Comparison of ENCODE assay signal across 1 cellular context in genomic region chr15:44663410-44664272, GRCh38.
TF ChIP-seq lines count a peak whose summit lies in the region.

A gene with protein sequence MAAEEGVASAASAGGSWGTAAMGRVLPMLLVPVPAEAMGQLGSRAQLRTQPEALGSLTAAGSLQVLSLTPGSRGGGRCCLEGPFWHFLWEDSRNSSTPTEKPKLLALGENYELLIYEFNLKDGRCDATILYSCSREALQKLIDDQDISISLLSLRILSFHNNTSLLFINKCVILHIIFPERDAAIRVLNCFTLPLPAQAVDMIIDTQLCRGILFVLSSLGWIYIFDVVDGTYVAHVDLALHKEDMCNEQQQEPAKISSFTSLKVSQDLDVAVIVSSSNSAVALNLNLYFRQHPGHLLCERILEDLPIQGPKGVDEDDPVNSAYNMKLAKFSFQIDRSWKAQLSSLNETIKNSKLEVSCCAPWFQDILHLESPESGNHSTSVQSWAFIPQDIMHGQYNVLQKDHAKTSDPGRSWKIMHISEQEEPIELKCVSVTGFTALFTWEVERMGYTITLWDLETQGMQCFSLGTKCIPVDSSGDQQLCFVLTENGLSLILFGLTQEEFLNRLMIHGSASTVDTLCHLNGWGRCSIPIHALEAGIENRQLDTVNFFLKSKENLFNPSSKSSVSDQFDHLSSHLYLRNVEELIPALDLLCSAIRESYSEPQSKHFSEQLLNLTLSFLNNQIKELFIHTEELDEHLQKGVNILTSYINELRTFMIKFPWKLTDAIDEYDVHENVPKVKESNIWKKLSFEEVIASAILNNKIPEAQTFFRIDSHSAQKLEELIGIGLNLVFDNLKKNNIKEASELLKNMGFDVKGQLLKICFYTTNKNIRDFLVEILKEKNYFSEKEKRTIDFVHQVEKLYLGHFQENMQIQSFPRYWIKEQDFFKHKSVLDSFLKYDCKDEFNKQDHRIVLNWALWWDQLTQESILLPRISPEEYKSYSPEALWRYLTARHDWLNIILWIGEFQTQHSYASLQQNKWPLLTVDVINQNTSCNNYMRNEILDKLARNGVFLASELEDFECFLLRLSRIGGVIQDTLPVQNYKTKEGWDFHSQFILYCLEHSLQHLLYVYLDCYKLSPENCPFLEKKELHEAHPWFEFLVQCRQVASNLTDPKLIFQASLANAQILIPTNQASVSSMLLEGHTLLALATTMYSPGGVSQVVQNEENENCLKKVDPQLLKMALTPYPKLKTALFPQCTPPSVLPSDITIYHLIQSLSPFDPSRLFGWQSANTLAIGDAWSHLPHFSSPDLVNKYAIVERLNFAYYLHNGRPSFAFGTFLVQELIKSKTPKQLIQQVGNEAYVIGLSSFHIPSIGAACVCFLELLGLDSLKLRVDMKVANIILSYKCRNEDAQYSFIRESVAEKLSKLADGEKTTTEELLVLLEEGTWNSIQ (N-terminal part only) (minus strand): TSS chr15:44663662. CDS start chr15:44663647, 15 bp downstream.

TF ChIP-seq in K562, 482 proteins besides CTCF, POLR2A, EP300 and RAD21 (continued from another document and continues in another):
- TF ChIP-seq, protein P1, sequence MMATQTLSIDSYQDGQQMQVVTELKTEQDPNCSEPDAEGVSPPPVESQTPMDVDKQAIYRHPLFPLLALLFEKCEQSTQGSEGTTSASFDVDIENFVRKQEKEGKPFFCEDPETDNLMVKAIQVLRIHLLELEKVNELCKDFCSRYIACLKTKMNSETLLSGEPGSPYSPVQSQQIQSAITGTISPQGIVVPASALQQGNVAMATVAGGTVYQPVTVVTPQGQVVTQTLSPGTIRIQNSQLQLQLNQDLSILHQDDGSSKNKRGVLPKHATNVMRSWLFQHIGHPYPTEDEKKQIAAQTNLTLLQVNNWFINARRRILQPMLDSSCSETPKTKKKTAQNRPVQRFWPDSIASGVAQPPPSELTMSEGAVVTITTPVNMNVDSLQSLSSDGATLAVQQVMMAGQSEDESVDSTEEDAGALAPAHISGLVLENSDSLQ (IDR thresholded peaks at IDR 0.05) = peak; percentile 43; the same call in 1 of the 2 replicates
- no peak for TF ChIP-seq MEF2A (IDR thresholded peaks at IDR 0.05; ENCODE audit: control insufficient read depth, low read depth, low read length)
- TF ChIP-seq ZNF12 (CRISPR knock-in tag; IDR thresholded peaks at IDR 0.05) = no peak
- peak; percentile 87 for TF ChIP-seq EP400 (IDR thresholded peaks at IDR 0.05)
- TF ChIP-seq ZNF655 (CRISPR knock-in tag; IDR thresholded peaks at IDR 0.05) = no peak
- TF ChIP-seq SIX5 (IDR thresholded peaks at IDR 0.05; ENCODE audit: borderline replicate concordance in 1 of 2, insufficient read depth in 1 of 2, low read depth in 1 of 2, low read length in 2 of 2) = no peak
- TF ChIP-seq GATAD2A (IDR thresholded peaks at IDR 0.05) = 0 out of 2 replicates have a peak, but pooled peaks have one; percentile 16
- no peak for TF ChIP-seq MAFG (tag; conservative IDR thresholded peaks at IDR 0.05)
- TF ChIP-seq STAT5B (CRISPR knock-in tag; IDR thresholded peaks at IDR 0.05) = no peak
- TF ChIP-seq, protein P2, sequence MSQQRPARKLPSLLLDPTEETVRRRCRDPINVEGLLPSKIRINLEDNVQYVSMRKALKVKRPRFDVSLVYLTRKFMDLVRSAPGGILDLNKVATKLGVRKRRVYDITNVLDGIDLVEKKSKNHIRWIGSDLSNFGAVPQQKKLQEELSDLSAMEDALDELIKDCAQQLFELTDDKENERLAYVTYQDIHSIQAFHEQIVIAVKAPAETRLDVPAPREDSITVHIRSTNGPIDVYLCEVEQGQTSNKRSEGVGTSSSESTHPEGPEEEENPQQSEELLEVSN (IDR thresholded peaks at IDR 0.05; ENCODE audit: borderline replicate concordance in 1 of 2, extremely low read depth in 1 of 2, insufficient read depth in 1 of 2, insufficient read length in 1 of 2, low read depth in 1 of 2, low read length in 1 of 2, poor library complexity in 1 of 2, severe bottlenecking in 1 of 2) = peak; percentile 95 to 96
- TF ChIP-seq TFAM (CRISPR knock-in tag; conservative IDR thresholded peaks at IDR 0.05) = no peak
- no peak for TF ChIP-seq ILF3 (IDR thresholded peaks at IDR 0.05; ENCODE audit: borderline replicate concordance)
- TF ChIP-seq, protein P3, sequence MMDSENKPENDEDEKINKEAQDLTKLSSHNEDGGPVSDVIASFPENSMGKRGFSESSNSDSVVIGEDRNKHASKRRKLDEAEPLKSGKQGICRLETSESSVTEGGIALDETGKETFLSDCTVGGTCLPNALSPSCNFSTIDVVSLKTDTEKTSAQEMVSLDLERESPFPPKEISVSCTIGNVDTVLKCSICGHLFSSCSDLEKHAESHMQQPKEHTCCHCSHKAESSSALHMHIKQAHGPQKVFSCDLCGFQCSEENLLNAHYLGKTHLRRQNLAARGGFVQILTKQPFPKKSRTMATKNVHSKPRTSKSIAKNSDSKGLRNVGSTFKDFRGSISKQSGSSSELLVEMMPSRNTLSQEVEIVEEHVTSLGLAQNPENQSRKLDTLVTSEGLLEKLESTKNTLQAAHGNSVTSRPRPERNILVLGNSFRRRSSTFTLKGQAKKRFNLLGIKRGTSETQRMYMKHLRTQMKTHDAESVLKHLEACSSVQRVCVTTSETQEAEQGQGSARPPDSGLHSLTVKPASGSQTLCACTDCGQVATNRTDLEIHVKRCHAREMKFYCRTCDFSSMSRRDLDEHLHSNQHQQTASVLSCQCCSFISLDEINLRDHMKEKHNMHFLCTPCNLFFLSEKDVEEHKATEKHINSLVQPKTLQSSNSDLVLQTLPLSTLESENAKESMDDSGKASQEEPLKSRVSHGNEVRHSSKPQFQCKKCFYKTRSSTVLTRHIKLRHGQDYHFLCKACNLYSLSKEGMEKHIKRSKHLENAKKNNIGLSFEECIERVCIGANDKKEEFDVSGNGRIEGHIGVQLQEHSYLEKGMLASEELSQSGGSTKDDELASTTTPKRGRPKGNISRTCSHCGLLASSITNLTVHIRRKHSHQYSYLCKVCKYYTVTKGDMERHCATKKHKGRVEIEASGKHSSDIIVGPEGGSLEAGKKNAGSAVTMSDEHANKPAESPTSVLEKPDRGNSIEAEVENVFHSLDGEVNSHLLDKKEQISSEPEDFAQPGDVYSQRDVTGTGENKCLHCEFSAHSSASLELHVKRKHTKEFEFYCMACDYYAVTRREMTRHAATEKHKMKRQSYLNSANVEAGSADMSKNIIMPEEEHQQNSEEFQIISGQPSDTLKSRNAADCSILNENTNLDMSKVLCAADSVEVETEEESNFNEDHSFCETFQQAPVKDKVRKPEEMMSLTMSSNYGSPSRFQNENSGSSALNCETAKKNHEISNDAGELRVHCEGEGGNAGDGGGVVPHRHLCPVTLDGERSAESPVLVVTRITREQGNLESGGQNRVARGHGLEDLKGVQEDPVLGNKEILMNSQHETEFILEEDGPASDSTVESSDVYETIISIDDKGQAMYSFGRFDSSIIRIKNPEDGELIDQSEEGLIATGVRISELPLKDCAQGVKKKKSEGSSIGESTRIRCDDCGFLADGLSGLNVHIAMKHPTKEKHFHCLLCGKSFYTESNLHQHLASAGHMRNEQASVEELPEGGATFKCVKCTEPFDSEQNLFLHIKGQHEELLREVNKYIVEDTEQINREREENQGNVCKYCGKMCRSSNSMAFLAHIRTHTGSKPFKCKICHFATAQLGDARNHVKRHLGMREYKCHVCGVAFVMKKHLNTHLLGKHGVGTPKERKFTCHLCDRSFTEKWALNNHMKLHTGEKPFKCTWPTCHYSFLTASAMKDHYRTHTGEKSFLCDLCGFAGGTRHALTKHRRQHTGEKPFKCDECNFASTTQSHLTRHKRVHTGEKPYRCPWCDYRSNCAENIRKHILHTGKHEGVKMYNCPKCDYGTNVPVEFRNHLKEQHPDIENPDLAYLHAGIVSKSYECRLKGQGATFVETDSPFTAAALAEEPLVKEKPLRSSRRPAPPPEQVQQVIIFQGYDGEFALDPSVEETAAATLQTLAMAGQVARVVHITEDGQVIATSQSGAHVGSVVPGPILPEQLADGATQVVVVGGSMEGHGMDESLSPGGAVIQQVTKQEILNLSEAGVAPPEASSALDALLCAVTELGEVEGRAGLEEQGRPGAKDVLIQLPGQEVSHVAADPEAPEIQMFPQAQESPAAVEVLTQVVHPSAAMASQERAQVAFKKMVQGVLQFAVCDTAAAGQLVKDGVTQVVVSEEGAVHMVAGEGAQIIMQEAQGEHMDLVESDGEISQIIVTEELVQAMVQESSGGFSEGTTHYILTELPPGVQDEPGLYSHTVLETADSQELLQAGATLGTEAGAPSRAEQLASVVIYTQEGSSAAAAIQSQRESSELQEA (IDR thresholded peaks at IDR 0.05; ENCODE audit: low read depth) = no peak
- peak; percentile 98 for TF ChIP-seq ZNF395 (CRISPR knock-in tag; IDR thresholded peaks at IDR 0.05)
- peak; percentile 25; the same call in 1 of the 2 replicates for TF ChIP-seq THRB (CRISPR knock-in tag; conservative IDR thresholded peaks at IDR 0.05)
- TF ChIP-seq ATF1 (CRISPR knock-in tag; IDR thresholded peaks at IDR 0.05) = no peak
- TF ChIP-seq ATF1 (tag; IDR thresholded peaks at IDR 0.05) = peak; percentile 88
- 0 out of 2 replicates have a peak, but pooled peaks have one; percentile 22 for TF ChIP-seq JUNB (CRISPR knock-in tag; conservative IDR thresholded peaks at IDR 0.05)
- TF ChIP-seq E2F8 (IDR thresholded peaks at IDR 0.05; ENCODE audit: low read depth, partially characterized antibody) = peak; percentile 58
- TF ChIP-seq, protein P4, sequence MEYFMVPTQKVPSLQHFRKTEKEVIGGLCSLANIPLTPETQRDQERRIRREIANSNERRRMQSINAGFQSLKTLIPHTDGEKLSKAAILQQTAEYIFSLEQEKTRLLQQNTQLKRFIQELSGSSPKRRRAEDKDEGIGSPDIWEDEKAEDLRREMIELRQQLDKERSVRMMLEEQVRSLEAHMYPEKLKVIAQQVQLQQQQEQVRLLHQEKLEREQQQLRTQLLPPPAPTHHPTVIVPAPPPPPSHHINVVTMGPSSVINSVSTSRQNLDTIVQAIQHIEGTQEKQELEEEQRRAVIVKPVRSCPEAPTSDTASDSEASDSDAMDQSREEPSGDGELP (CRISPR knock-in tag; IDR thresholded peaks at IDR 0.05; ENCODE audit: borderline replicate concordance) = peak; percentile 82
- TF ChIP-seq RBBP5 (IDR thresholded peaks at IDR 0.05; ENCODE audit: borderline replicate concordance, insufficient read depth, low read length, poor library complexity, severe bottlenecking) = peak; percentile 97
- TF ChIP-seq FOSL1 (tag; conservative IDR thresholded peaks at IDR 0.05) = peak; percentile 44
- TF ChIP-seq TAL1 (IDR thresholded peaks at IDR 0.05) = no peak
- no peak for TF ChIP-seq ETS2 (tag; IDR thresholded peaks at IDR 0.05; ENCODE audit: borderline replicate concordance, poor library complexity, severe bottlenecking)
- TF ChIP-seq, protein P5, sequence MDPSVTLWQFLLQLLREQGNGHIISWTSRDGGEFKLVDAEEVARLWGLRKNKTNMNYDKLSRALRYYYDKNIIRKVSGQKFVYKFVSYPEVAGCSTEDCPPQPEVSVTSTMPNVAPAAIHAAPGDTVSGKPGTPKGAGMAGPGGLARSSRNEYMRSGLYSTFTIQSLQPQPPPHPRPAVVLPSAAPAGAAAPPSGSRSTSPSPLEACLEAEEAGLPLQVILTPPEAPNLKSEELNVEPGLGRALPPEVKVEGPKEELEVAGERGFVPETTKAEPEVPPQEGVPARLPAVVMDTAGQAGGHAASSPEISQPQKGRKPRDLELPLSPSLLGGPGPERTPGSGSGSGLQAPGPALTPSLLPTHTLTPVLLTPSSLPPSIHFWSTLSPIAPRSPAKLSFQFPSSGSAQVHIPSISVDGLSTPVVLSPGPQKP (CRISPR knock-in tag; IDR thresholded peaks at IDR 0.05) = no peak; the same call in 1 of the 2 replicates
- no peak for TF ChIP-seq SNRNP70 (optimal IDR thresholded peaks at IDR 0.05; ENCODE audit: low read depth, low read length)
- no peak for TF ChIP-seq ZNF57 (CRISPR knock-in tag; IDR thresholded peaks at IDR 0.05)
- peak; percentile 98 for TF ChIP-seq RBFOX2 (IDR thresholded peaks at IDR 0.05; ENCODE audit: low read depth, low read length)
- no peak for TF ChIP-seq NFE2L1 (tag; IDR thresholded peaks at IDR 0.05; ENCODE audit: borderline replicate concordance, low read depth)
- no peak for TF ChIP-seq ARHGAP35 (IDR thresholded peaks at IDR 0.05; ENCODE audit: partially characterized antibody)
- TF ChIP-seq CTBP1 (IDR thresholded peaks at IDR 0.05; ENCODE audit: borderline replicate concordance) = peak; percentile 73; the same call in 1 of the 2 replicates
